Comparison of ENCODE assay signal across 10 cellular contexts in genomic region chr9:137034039-137034708, GRCh38. TPM values are rescaled to one million over a fixed set of nuclear protein-coding genes. Genes with fewer than 3 reads are reported as not detected.
DNase-seq lines count a peak whose midpoint lies in the region; ATAC-seq and TF ChIP-seq lines count a peak whose summit lies in the region.
"Had no signal": no experiment of that assay in that cellular context is flagged by ENCODE, and none has a peak within 500 bp of the region (broad histone marks: within the 10 kb centered on the region; RNA-seq: fewer than 3 reads in every experiment).

No MANE protein-coding gene starts in this region.

- CTCF ChIA-PET in RWPE1 (lab: Yijun Ruan, JAX): interaction anchor here (0.6 to 6.3 kb wide), 26 partner anchors 7 to 246 kb away, joined by 3 to 97 read pairs (median 6); partner anchors contain the start of genes ABCA2, AJM1, C8G and CLIC3

- H3K4me3 ChIP-seq in BLaER1 treated with 17β-estradiol and CSF1 and Interleukin-3, amounts not matched to agents 10 nM and 100 nM: peak overlapping the region; percentile 46 to 84 (median 74); a peak in 19 of 20 replicates
- H3K4me3 ChIP-seq: SJCRH30 had no signal

- ATAC-seq in left colon: peak; percentile 79
- no peak for ATAC-seq in GM18873 (IDR thresholded peaks at IDR 0.05; ENCODE audit: low FRiP score, unreplicated experiment)
- no peak for ATAC-seq in GM19395 (IDR thresholded peaks at IDR 0.05; ENCODE audit: unreplicated experiment)

- H4K20me1 ChIP-seq in BLaER1 treated with 17β-estradiol and CSF1 and Interleukin-3, amounts not matched to agents 10 nM and 100 nM: peaks cover 0 to 47% (median 35%) of the 10 kb centered on the region in 11 experiments; a peak in 19 of 22 replicates

- intact Hi-C loops in left colon (cut with DNase I, micrococcal nuclease): no loop called here

- POLR2A ChIA-PET in RWPE1 (lab: Yijun Ruan, JAX; ENCODE audit: low non-redundant PET): interaction anchor here (0.8 to 1.6 kb wide), 2 partner anchors 84 to 86 kb away, joined by 3 to 9 read pairs; no protein-coding TSS in a partner anchor

- TF ChIP-seq CTCF in RWPE1 (conservative IDR thresholded peaks at IDR 0.05; ENCODE audit: low read depth): no peak

- peak overlapping the region; percentile 76 to 92 (median 88) for H3K9ac ChIP-seq in BLaER1 treated with 17β-estradiol and CSF1 and Interleukin-3, amounts not matched to agents 10 nM and 100 nM

- H3K27ac ChIP-seq in BLaER1 treated with 17β-estradiol and CSF1 and Interleukin-3, amounts not matched to agents 10 nM and 100 nM: peak overlapping the region in 10 of 11 experiments; percentile 72 to 98 (median 94); a peak in 20 of 22 replicates
- peak overlapping the region; percentile 66 for H3K27ac ChIP-seq in RWPE1
- H3K27ac ChIP-seq: SJCRH30 had no signal

- peak overlapping the region; percentile 91 to 100 (median 98) for H3K4me2 ChIP-seq in BLaER1 treated with 17β-estradiol and CSF1 and Interleukin-3, amounts not matched to agents 10 nM and 100 nM

- H3K9me3 ChIP-seq in BLaER1 treated with 17β-estradiol and CSF1 and Interleukin-3, amounts not matched to agents 10 nM and 100 nM (replicated peaks in 1 of 11): no peaks in the 10 kb centered on the region
- H3K9me3 ChIP-seq: SJCRH30 had no signal

- DNase-seq in GF-D8 (lab: John Stamatoyannopoulos, UW) (peak; percentile 83), RWPE1 (ENCODE audit: low spot score) (no peak), left colon (peak; percentile 76 to 78), foreskin melanocyte (no peak)
- DNase-seq in effector CD4-positive, alpha-beta T cell: no peak
- DNase-seq: amniotic stem cell, SJCRH30 had no signal

- H3K27me3 ChIP-seq in BLaER1 treated with 17β-estradiol and CSF1 and Interleukin-3, amounts not matched to agents 10 nM and 100 nM: no peaks in the 10 kb centered on the region

- H3K4me1 ChIP-seq in BLaER1 treated with 17β-estradiol and CSF1 and Interleukin-3, amounts not matched to agents 10 nM and 100 nM: peaks cover 35 to 79% (median 70%) of the 10 kb centered on the region in 10 experiments
- H3K4me1 ChIP-seq: SJCRH30 had no signal

- peaks cover 18 to 60% (median 40%) of the 10 kb centered on the region in 11 experiments for H3K36me3 ChIP-seq in BLaER1 treated with 17β-estradiol and CSF1 and Interleukin-3, amounts not matched to agents 10 nM and 100 nM
- H3K36me3 ChIP-seq: SJCRH30 had no signal

RNA-seq across cellular contexts. Expression of gene FUT7, which starts 2.3 kb away (rescaled TPM):
- total RNA-seq in left colon: not detected
- total RNA-seq: SJCRH30 had no signal

RNA-seq across cellular contexts. Expression of gene ABCA2, which starts 6.1 kb away (rescaled TPM):
- 10 to 100 TPM; 55.5 to 56.0 TPM for total RNA-seq in left colon

RNA-seq across cellular contexts. Expression of gene NPDC1, which starts 11.8 kb away (rescaled TPM):
- total RNA-seq in left colon: 100 to 1,000 TPM; 170 to 204 TPM

RNA-seq across cellular contexts. Expression of gene ENTPD2, which starts 19.7 kb away (rescaled TPM):
- 10 to 100 TPM; 25.0 to 26.3 TPM for total RNA-seq in left colon

RNA-seq across cellular contexts. Expression of gene SAPCD2, which starts 36.2 kb away (rescaled TPM):
- total RNA-seq in left colon: 10 to 100 TPM; 10.3 to 16.8 TPM

Comparison
In these comparisons a context has a peak if more than half of its experiments do, and no peak if none do; other contexts are left out.
1. DNase-seq: peak in GF-D8 (single experiment) and left colon (2 of 2); none in RWPE1 (single experiment), foreskin melanocyte (single experiment) and effector CD4-positive, alpha-beta T cell (single experiment).